ENCODE assay signal across 15 cellular contexts in the genomic region with DNA sequence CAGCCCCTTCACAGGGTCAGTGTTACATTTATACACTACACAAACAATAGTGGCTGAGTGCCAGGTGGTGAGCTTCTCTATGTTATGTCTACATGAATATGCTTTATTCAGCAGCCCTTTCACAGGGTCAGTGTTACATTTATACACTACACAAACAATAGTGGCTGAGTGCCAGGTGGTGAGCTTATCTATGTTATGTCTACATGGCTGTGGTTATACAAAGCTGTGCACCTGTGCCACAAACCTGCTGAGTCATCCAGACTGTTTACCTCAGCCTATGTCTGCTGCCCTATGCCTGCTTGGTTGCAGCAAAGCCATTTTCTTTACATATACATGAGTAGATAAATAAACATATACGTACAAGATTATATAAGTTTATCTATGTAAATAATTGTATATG.
DNase-seq lines count a peak whose midpoint lies in the region; ATAC-seq, FAIRE-seq and TF ChIP-seq lines count a peak whose summit lies in the region.
"Had no signal": no experiment of that assay in that cellular context is flagged by ENCODE, and none has a peak within 500 bp of the region (broad histone marks: within the 10 kb centered on the region; RNA-seq: fewer than 3 reads in every experiment).

No MANE protein-coding gene starts in this region.

- H3K56ac ChIP-seq in mesendoderm (ENCODE audit: low read length) = no peak overlapping the region

- no peak overlapping the region for H3K27ac Mint-ChIP-seq in activated T-helper 17 cell treated with anti-CD3 and anti-CD28 coated beads, Interleukin-2, amount 50 U/mL, for 72 hours
- H3K27ac Mint-ChIP-seq: activated CD4-positive, alpha-beta memory T cell treated with anti-CD3 and anti-CD28 coated beads for 36 hours; activated naive CD8-positive, alpha-beta T cell treated with anti-CD3 and anti-CD28 coated beads, Interleukin-2, amount 50 U/mL, for 24 hours; nephron had no signal

- no peaks in the 10 kb centered on the region for H3K36me3 Mint-ChIP-seq in activated T-helper 17 cell treated with anti-CD3 and anti-CD28 coated beads, Interleukin-2, amount 50 U/mL, for 72 hours (ENCODE audit: low read depth)

- no peak overlapping the region for H3K4me3 Mint-ChIP-seq in activated T-helper 17 cell treated with anti-CD3 and anti-CD28 coated beads, Interleukin-2, amount 50 U/mL, for 72 hours
- H3K4me3 Mint-ChIP-seq: activated CD4-positive, alpha-beta memory T cell treated with anti-CD3 and anti-CD28 coated beads for 36 hours; activated naive CD8-positive, alpha-beta T cell treated with anti-CD3 and anti-CD28 coated beads, Interleukin-2, amount 50 U/mL, for 24 hours; nephron had no signal

- H3K36me3 ChIP-seq in mesendoderm (ENCODE audit: control insufficient read depth, insufficient read depth, low read length) = no peaks in the 10 kb centered on the region

- H3K27me3 ChIP-seq in mesendoderm (ENCODE audit: insufficient read depth, low read length, poor library complexity) = no peaks in the 10 kb centered on the region

- H3K4me3 ChIP-seq in mesendoderm (ENCODE audit: low read length) = no peak overlapping the region

- WGBS in mesendoderm (ENCODE audit: extremely low coverage, insufficient coverage, low lambda C conversion rate) = no CpG with 5 or more reads among the region's 1 CpG

- no peak overlapping the region for H4K5ac ChIP-seq in mesendoderm (ENCODE audit: low read length)

- no peaks in the 10 kb centered on the region for H3K79me1 ChIP-seq in mesendoderm (ENCODE audit: low read length)

- H2BK15ac ChIP-seq in mesendoderm (replicated peaks; ENCODE audit: low read depth) = no peak overlapping the region

- no peak overlapping the region for H3K27ac ChIP-seq in mesendoderm (ENCODE audit: low read depth, low read length)

- H3K4ac ChIP-seq in mesendoderm (ENCODE audit: low read depth, low read length) = no peak overlapping the region

- H3K4me1 Mint-ChIP-seq in activated T-helper 17 cell treated with anti-CD3 and anti-CD28 coated beads, Interleukin-2, amount 50 U/mL, for 72 hours = peaks cover 5% of the 10 kb centered on the region
- H3K4me1 Mint-ChIP-seq: nephron had no signal

- H3K9ac ChIP-seq in mesendoderm (ENCODE audit: low read length) = no peak overlapping the region
- H3K9ac ChIP-seq: SK-N-SH had no signal

- peaks cover 8% of the 10 kb centered on the region for H3K9me3 Mint-ChIP-seq in activated T-helper 17 cell treated with anti-CD3 and anti-CD28 coated beads, Interleukin-2, amount 50 U/mL, for 72 hours

- DNase-seq in DMS79 treated with DMSO at 0.1 percent for 48 hours (lab: John Stamatoyannopoulos, UW) = peak; percentile 39
- no peak for DNase-seq in DMS79 (lab: John Stamatoyannopoulos, UW)
- peak; percentile 99 for DNase-seq in NCI-H146 (lab: John Stamatoyannopoulos, UW)
- peak; percentile 1 for DNase-seq in mesendoderm
- DNase-seq in GM12891 (ENCODE audit: insufficient read length, low spot score) = no peak
- DNase-seq: activated CD4-positive, alpha-beta memory T cell treated with anti-CD3 and anti-CD28 coated beads for 36 hours; activated naive CD8-positive, alpha-beta T cell treated with anti-CD3 and anti-CD28 coated beads, Interleukin-2, amount 50 U/mL, for 24 hours; SK-N-SH; stimulated activated CD4-positive, alpha-beta T cell treated with anti-CD3 and anti-CD28 coated beads, Interleukin-4, amount 100 ng/mL, for 24 hours had no signal

- no peak for FAIRE-seq in GM12891 (lab: Jason Lieb, UNC)
- FAIRE-seq: A204.1, G401.6 had no signal

- H3K23ac ChIP-seq in mesendoderm (ENCODE audit: low read length) = no peak overlapping the region

- no peak overlapping the region for H3K4me2 ChIP-seq in mesendoderm (ENCODE audit: low read length)
- H3K4me2 ChIP-seq: SK-N-SH had no signal

- H2BK120ac ChIP-seq in mesendoderm (ENCODE audit: low read depth, low read length) = no peak overlapping the region

- H3K18ac ChIP-seq in mesendoderm (ENCODE audit: low read length) = no peak overlapping the region

- no peak for TF ChIP-seq POLR2A in GM12891 (IDR thresholded peaks at IDR 0.05; ENCODE audit: low read depth, low read length)

- no peaks in the 10 kb centered on the region for H3K4me1 ChIP-seq in mesendoderm (ENCODE audit: control insufficient read depth, low read depth, low read length)

- H3K79me2 ChIP-seq in mesendoderm (ENCODE audit: control insufficient read depth, insufficient read depth, low read length) = no peaks in the 10 kb centered on the region

- no peak overlapping the region for H2BK5ac ChIP-seq in mesendoderm (ENCODE audit: low read length)

- no peak overlapping the region for H4K8ac ChIP-seq in mesendoderm (ENCODE audit: low read depth, low read length)

- no peaks in the 10 kb centered on the region for H3K27me3 Mint-ChIP-seq in activated T-helper 17 cell treated with anti-CD3 and anti-CD28 coated beads, Interleukin-2, amount 50 U/mL, for 72 hours
- H3K27me3 Mint-ChIP-seq: activated CD4-positive, alpha-beta memory T cell treated with anti-CD3 and anti-CD28 coated beads for 36 hours; activated naive CD8-positive, alpha-beta T cell treated with anti-CD3 and anti-CD28 coated beads, Interleukin-2, amount 50 U/mL, for 24 hours had no signal

- peak; percentile 37 for ATAC-seq in activated T-helper 17 cell treated with anti-CD3 and anti-CD28 coated beads, Interleukin-2, amount 50 U/mL, for 72 hours (replicated peaks)
- ATAC-seq in HG02884 (IDR thresholded peaks at IDR 0.05; ENCODE audit: unreplicated experiment) (no peak), HG02623 (IDR thresholded peaks at IDR 0.05; ENCODE audit: unreplicated experiment) (no peak)
- ATAC-seq: activated naive CD8-positive, alpha-beta T cell treated with anti-CD3 and anti-CD28 coated beads, Interleukin-2, amount 50 U/mL, for 24 hours had no signal

- no peak overlapping the region for H2AK5ac ChIP-seq in mesendoderm (ENCODE audit: low read length)

TF ChIP-seq in GM12891, 5 proteins besides CTCF, POLR2A, EP300 and RAD21:
- no peak for TF ChIP-seq TAF1 (IDR thresholded peaks at IDR 0.05; ENCODE audit: low read depth, low read length)
- TF ChIP-seq POU2F2 (IDR thresholded peaks at IDR 0.05; ENCODE audit: low read depth, low read length) = no peak
- no peak for TF ChIP-seq PAX5 (IDR thresholded peaks at IDR 0.05; ENCODE audit: insufficient read depth, low read length, severe bottlenecking)
- TF ChIP-seq SPI1 (IDR thresholded peaks at IDR 0.05; ENCODE audit: low read depth, low read length) = no peak
- no peak for TF ChIP-seq POLR2AphosphoS5 (IDR thresholded peaks at IDR 0.05; ENCODE audit: low read depth, low read length)

Comparison
In these comparisons a context has a peak if more than half of its experiments do, and no peak if none do; other contexts are left out.
1. DNase-seq: peak in DMS79 treated with DMSO at 0.1 percent for 48 hours (single experiment), NCI-H146 (single experiment) and mesendoderm (single experiment); none in DMS79 (single experiment) and GM12891 (single experiment).